1 cellular context compared by ENCODE assay signal in the genomic region with DNA sequence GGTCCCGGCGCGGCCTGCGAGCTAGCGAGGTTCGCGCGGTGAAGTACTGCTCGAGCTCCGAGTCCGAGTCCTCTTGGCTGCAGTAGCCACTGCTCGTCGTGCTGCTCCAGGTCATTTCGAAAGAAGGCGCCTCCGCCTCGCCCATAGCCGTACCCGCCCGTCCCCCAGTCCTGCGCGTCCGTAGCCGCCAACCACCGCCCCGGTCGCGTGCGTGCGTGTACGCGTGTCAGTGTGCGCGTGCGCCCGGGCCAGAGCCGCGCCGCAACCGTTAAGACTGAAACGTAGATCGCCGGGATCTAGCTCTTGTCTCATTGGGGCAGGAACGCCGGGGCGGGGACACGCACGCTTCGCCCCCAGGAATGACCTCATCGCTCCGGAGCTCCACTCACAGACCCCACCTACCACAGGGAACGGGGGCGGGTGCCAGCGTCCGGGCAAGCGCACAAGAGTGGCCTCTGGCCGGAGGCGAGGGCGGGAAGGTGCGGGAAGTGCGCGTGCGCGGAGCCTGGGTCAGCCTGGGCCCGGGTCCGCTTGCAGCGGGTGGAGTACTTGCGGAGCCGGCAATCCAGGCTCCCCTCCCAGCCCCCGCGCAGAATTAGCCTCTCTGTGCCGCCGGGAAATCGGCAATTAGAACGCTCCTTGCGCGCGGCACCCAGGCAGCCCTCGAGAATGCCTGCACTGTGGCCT.
TF ChIP-seq lines count a peak whose summit lies in the region.

No MANE protein-coding gene starts in this region.

TF ChIP-seq in K562, 482 proteins besides CTCF, POLR2A, EP300 and RAD21 (continued from another document and continues in another):
- TF ChIP-seq, protein P1, sequence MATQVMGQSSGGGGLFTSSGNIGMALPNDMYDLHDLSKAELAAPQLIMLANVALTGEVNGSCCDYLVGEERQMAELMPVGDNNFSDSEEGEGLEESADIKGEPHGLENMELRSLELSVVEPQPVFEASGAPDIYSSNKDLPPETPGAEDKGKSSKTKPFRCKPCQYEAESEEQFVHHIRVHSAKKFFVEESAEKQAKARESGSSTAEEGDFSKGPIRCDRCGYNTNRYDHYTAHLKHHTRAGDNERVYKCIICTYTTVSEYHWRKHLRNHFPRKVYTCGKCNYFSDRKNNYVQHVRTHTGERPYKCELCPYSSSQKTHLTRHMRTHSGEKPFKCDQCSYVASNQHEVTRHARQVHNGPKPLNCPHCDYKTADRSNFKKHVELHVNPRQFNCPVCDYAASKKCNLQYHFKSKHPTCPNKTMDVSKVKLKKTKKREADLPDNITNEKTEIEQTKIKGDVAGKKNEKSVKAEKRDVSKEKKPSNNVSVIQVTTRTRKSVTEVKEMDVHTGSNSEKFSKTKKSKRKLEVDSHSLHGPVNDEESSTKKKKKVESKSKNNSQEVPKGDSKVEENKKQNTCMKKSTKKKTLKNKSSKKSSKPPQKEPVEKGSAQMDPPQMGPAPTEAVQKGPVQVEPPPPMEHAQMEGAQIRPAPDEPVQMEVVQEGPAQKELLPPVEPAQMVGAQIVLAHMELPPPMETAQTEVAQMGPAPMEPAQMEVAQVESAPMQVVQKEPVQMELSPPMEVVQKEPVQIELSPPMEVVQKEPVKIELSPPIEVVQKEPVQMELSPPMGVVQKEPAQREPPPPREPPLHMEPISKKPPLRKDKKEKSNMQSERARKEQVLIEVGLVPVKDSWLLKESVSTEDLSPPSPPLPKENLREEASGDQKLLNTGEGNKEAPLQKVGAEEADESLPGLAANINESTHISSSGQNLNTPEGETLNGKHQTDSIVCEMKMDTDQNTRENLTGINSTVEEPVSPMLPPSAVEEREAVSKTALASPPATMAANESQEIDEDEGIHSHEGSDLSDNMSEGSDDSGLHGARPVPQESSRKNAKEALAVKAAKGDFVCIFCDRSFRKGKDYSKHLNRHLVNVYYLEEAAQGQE (CRISPR knock-in tag; IDR thresholded peaks at IDR 0.05; ENCODE audit: low read depth) = 0 out of 2 replicates have a peak, but pooled peaks have one; percentile 42
- TF ChIP-seq HCFC1 (IDR thresholded peaks at IDR 0.05; ENCODE audit: low read depth, low read length) = 0 out of 2 replicates have a peak, but pooled peaks have one; percentile 8
- TF ChIP-seq ESRRA (IDR thresholded peaks at IDR 0.05; ENCODE audit: borderline replicate concordance, low read depth) = peak; percentile 2; the same call in 1 of the 2 replicates
- TF ChIP-seq, protein P2, sequence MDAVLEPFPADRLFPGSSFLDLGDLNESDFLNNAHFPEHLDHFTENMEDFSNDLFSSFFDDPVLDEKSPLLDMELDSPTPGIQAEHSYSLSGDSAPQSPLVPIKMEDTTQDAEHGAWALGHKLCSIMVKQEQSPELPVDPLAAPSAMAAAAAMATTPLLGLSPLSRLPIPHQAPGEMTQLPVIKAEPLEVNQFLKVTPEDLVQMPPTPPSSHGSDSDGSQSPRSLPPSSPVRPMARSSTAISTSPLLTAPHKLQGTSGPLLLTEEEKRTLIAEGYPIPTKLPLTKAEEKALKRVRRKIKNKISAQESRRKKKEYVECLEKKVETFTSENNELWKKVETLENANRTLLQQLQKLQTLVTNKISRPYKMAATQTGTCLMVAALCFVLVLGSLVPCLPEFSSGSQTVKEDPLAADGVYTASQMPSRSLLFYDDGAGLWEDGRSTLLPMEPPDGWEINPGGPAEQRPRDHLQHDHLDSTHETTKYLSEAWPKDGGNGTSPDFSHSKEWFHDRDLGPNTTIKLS (IDR thresholded peaks at IDR 0.05; ENCODE audit: borderline replicate concordance, low read depth) = peak; percentile 82; the same call in 1 of the 2 replicates
- peak; percentile 44; the same call in 1 of the 2 replicates for TF ChIP-seq CREB1 (IDR thresholded peaks at IDR 0.05)
- TF ChIP-seq CREB1 (CRISPR knock-in tag; IDR thresholded peaks at IDR 0.05) = peak; percentile 67; the same call in 1 of the 2 replicates
- TF ChIP-seq, protein P3, sequence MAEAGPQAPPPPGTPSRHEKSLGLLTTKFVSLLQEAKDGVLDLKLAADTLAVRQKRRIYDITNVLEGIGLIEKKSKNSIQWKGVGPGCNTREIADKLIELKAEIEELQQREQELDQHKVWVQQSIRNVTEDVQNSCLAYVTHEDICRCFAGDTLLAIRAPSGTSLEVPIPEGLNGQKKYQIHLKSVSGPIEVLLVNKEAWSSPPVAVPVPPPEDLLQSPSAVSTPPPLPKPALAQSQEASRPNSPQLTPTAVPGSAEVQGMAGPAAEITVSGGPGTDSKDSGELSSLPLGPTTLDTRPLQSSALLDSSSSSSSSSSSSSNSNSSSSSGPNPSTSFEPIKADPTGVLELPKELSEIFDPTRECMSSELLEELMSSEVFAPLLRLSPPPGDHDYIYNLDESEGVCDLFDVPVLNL (CRISPR knock-in tag; IDR thresholded peaks at IDR 0.05; ENCODE audit: low read depth) = peak; percentile 80; the same call in 1 of the 2 replicates
- peak; percentile 68; the same call in 1 of the 2 replicates for TF ChIP-seq TFAP4 (CRISPR knock-in tag; IDR thresholded peaks at IDR 0.05; ENCODE audit: borderline replicate concordance)
- no peak for TF ChIP-seq NR2C2 (CRISPR knock-in tag; IDR thresholded peaks at IDR 0.05)
- TF ChIP-seq NR2C2 (tag; IDR thresholded peaks at IDR 0.05) = peak; percentile 63; the same call in 1 of the 2 replicates
- peak; percentile 85 for TF ChIP-seq MYBL2 (IDR thresholded peaks at IDR 0.05; ENCODE audit: low read depth)
- no peak for TF ChIP-seq MYBL2 (CRISPR knock-in tag; IDR thresholded peaks at IDR 0.05; ENCODE audit: borderline replicate concordance)
- no peak for TF ChIP-seq CHCHD3 (CRISPR knock-in tag; IDR thresholded peaks at IDR 0.05)
- TF ChIP-seq EGR1 (conservative IDR thresholded peaks at IDR 0.05) = peak; percentile 95
- TF ChIP-seq CBX1 (IDR thresholded peaks at IDR 0.05; ENCODE audit: low read depth) = 0 out of 2 replicates have a peak, but pooled peaks have one; percentile 48
- TF ChIP-seq FUS (optimal IDR thresholded peaks at IDR 0.05; ENCODE audit: low read depth, low read length) = peak; percentile 14
- no peak for TF ChIP-seq ELF2 (CRISPR knock-in tag; IDR thresholded peaks at IDR 0.05)
- no peak for TF ChIP-seq HSF4 (CRISPR knock-in tag; IDR thresholded peaks at IDR 0.05; ENCODE audit: borderline replicate concordance)
- TF ChIP-seq, protein P4, sequence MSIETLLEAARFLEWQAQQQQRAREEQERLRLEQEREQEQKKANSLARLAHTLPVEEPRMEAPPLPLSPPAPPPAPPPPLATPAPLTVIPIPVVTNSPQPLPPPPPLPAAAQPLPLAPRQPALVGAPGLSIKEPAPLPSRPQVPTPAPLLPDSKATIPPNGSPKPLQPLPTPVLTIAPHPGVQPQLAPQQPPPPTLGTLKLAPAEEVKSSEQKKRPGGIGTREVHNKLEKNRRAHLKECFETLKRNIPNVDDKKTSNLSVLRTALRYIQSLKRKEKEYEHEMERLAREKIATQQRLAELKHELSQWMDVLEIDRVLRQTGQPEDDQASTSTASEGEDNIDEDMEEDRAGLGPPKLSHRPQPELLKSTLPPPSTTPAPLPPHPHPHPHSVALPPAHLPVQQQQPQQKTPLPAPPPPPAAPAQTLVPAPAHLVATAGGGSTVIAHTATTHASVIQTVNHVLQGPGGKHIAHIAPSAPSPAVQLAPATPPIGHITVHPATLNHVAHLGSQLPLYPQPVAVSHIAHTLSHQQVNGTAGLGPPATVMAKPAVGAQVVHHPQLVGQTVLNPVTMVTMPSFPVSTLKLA (conservative IDR thresholded peaks at IDR 0.05) = peak; percentile 88 to 95
- TF ChIP-seq NRF1 (conservative IDR thresholded peaks at IDR 0.05 in 1 of 2, IDR thresholded peaks at IDR 0.05 in 1 of 2) = peak; percentile 95 to 96
- peak; percentile 98 for TF ChIP-seq BHLHE40 (IDR thresholded peaks at IDR 0.05; ENCODE audit: low read length)
- TF ChIP-seq, protein P5, sequence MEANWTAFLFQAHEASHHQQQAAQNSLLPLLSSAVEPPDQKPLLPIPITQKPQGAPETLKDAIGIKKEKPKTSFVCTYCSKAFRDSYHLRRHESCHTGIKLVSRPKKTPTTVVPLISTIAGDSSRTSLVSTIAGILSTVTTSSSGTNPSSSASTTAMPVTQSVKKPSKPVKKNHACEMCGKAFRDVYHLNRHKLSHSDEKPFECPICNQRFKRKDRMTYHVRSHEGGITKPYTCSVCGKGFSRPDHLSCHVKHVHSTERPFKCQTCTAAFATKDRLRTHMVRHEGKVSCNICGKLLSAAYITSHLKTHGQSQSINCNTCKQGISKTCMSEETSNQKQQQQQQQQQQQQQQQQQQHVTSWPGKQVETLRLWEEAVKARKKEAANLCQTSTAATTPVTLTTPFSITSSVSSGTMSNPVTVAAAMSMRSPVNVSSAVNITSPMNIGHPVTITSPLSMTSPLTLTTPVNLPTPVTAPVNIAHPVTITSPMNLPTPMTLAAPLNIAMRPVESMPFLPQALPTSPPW (CRISPR knock-in tag; IDR thresholded peaks at IDR 0.05) = peak; percentile 56; the same call in 1 of the 2 replicates
- peak in 1 of 3 experiments; percentile 12 for TF ChIP-seq YY1 (IDR thresholded peaks at IDR 0.05; ENCODE audit: borderline replicate concordance in 1 of 3, control insufficient read depth in 1 of 3, extremely low read depth in 1 of 3, insufficient read depth in 3 of 3, insufficient read length in 1 of 3, insufficient replicate concordance in 2 of 3, low read depth in 1 of 3, low read length in 2 of 3)
- TF ChIP-seq, protein P6, sequence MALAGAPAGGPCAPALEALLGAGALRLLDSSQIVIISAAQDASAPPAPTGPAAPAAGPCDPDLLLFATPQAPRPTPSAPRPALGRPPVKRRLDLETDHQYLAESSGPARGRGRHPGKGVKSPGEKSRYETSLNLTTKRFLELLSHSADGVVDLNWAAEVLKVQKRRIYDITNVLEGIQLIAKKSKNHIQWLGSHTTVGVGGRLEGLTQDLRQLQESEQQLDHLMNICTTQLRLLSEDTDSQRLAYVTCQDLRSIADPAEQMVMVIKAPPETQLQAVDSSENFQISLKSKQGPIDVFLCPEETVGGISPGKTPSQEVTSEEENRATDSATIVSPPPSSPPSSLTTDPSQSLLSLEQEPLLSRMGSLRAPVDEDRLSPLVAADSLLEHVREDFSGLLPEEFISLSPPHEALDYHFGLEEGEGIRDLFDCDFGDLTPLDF (CRISPR knock-in tag; IDR thresholded peaks at IDR 0.05) = peak; percentile 77; the same call in 1 of the 2 replicates
- TF ChIP-seq POLR2G (IDR thresholded peaks at IDR 0.05; ENCODE audit: low read depth, low read length) = peak; percentile 88
- TF ChIP-seq STAT6 (CRISPR knock-in tag; IDR thresholded peaks at IDR 0.05) = no peak; the same call in 1 of the 2 replicates
- TF ChIP-seq JUN (IDR thresholded peaks at IDR 0.05; ENCODE audit: borderline replicate concordance, low read depth, low read length) = peak; percentile 87
- no peak for TF ChIP-seq JUN (CRISPR knock-in tag; IDR thresholded peaks at IDR 0.05; ENCODE audit: borderline replicate concordance)
- no peak for TF ChIP-seq ZNF445 (CRISPR knock-in tag; IDR thresholded peaks at IDR 0.05; ENCODE audit: low read depth)
- 0 out of 2 replicates have a peak, but pooled peaks have one; percentile 56 for TF ChIP-seq ZNF282 (CRISPR knock-in tag; IDR thresholded peaks at IDR 0.05)
- TF ChIP-seq ATF7 (IDR thresholded peaks at IDR 0.05) = peak; percentile 99
- 0 out of 2 replicates have a peak, but pooled peaks have one; percentile 61 for TF ChIP-seq ZBTB17 (CRISPR knock-in tag; IDR thresholded peaks at IDR 0.05)
- peak; percentile 76 for TF ChIP-seq SUPT5H (IDR thresholded peaks at IDR 0.05)
- TF ChIP-seq, protein P7, sequence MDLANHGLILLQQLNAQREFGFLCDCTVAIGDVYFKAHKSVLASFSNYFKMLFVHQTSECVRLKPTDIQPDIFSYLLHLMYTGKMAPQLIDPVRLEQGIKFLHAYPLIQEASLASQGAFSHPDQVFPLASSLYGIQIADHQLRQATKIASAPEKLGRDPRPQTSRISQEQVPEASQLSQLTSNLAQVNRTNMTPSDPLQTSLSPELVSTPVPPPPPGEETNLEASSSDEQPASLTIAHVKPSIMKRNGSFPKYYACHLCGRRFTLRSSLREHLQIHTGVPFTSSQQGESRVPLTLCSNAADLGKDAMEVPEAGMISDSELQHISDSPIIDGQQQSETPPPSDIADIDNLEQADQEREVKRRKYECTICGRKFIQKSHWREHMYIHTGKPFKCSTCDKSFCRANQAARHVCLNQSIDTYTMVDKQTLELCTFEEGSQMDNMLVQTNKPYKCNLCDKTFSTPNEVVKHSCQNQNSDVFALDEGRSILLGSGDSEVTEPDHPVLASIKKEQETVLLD (IDR thresholded peaks at IDR 0.05) = 0 out of 2 replicates have a peak, but pooled peaks have one; percentile 74
- TF ChIP-seq, protein P8, sequence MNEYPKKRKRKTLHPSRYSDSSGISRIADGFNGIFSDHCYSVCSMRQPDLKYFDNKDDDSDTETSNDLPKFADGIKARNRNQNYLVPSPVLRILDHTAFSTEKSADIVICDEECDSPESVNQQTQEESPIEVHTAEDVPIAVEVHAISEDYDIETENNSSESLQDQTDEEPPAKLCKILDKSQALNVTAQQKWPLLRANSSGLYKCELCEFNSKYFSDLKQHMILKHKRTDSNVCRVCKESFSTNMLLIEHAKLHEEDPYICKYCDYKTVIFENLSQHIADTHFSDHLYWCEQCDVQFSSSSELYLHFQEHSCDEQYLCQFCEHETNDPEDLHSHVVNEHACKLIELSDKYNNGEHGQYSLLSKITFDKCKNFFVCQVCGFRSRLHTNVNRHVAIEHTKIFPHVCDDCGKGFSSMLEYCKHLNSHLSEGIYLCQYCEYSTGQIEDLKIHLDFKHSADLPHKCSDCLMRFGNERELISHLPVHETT (CRISPR knock-in tag; conservative IDR thresholded peaks at IDR 0.05 in 1 of 2, IDR thresholded peaks at IDR 0.05 in 1 of 2) = peak in 1 of 2 experiments; percentile 93; a peak in 2 of 4 replicates
- TF ChIP-seq MYC (IDR thresholded peaks at IDR 0.05; ENCODE audit: low read depth, low read length) = peak; percentile 92
- no peak for TF ChIP-seq MYC (CRISPR knock-in tag; IDR thresholded peaks at IDR 0.05; ENCODE audit: borderline replicate concordance, low read depth)
